Comparison of ENCODE assay signal across 1 cellular context in the genomic region with DNA sequence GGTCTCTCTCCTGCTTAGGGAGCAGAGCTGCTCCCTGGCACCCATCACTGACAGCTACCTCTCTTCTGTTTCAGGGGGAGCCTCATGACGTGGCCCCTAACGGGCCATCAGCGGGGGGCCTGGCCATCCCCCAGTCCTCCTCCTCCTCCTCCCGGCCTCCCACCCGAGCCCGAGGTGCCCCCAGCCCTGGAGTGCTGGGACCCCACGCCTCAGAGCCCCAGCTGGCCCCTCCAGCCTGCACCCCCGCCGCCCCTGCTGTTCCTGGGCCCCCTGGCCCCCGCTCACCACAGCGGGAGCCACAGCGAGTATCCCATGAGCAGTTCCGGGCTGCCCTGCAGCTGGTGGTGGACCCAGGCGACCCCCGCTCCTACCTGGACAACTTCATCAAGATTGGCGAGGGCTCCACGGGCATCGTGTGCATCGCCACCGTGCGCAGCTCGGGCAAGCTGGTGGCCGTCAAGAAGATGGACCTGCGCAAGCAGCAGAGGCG.
TF ChIP-seq lines count a peak whose summit lies in the region.

No MANE protein-coding gene starts in this region.

TF ChIP-seq in HepG2, 621 proteins besides CTCF, POLR2A, EP300 and RAD21:
- TF ChIP-seq, protein P1, sequence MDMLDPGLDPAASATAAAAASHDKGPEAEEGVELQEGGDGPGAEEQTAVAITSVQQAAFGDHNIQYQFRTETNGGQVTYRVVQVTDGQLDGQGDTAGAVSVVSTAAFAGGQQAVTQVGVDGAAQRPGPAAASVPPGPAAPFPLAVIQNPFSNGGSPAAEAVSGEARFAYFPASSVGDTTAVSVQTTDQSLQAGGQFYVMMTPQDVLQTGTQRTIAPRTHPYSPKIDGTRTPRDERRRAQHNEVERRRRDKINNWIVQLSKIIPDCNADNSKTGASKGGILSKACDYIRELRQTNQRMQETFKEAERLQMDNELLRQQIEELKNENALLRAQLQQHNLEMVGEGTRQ (IDR thresholded peaks at IDR 0.05; ENCODE audit: low read depth, low read length): no peak
- TF ChIP-seq, protein P1 (CRISPR knock-in tag; IDR thresholded peaks at IDR 0.05; ENCODE audit: borderline replicate concordance): no peak
- peak; percentile 62 for TF ChIP-seq HNRNPK (IDR thresholded peaks at IDR 0.05; ENCODE audit: low read depth, low read length, poor library complexity, severe bottlenecking)
